Comparison of ENCODE assay signal across 30 cellular contexts in genomic region chr2:34670482-34670881, GRCh38.
"Had no signal": no experiment of that assay in that cellular context is flagged by ENCODE, and none has a peak within 500 bp of the region (broad histone marks: within the 10 kb centered on the region; RNA-seq: fewer than 3 reads in every experiment).

No MANE protein-coding gene starts in this region.

- H3K4me2 ChIP-seq: neural progenitor cell, smooth muscle cell had no signal

- H3K4me1 Mint-ChIP-seq: mesothelial cell of epicardium; naive B cell; stimulated activated naive B cell treated with anti-CD40 and anti-IgM and Interleukin-4, amounts not matched to agents 10 μg/mL and 1 μg/mL and 100 μg/mL, for 72 hours had no signal

- H3K9me3 Mint-ChIP-seq: stimulated activated naive CD8-positive, alpha-beta T cell treated with anti-CD3 and anti-CD28 coated beads, Interleukin-15, Interleukin-2, amounts not matched to agents 100 ng/mL and 50 ng/mL, for 24 hours had no signal

- H3K4me1 ChIP-seq: colonic mucosa, gastrocnemius medialis, neural progenitor cell, parathyroid adenoma, right atrium auricular region, tibial nerve, upper lobe of left lung had no signal

- H3K4me3 ChIP-seq: colonic mucosa, gastrocnemius medialis, mucosa of descending colon, neural progenitor cell, right atrium auricular region, smooth muscle cell, thoracic aorta, tibial nerve, upper lobe of left lung had no signal

- H3K4me3 Mint-ChIP-seq: dendritic cell treated with granulocyte-macrophage colony-stimulating factor and Interleukin-4, amounts not matched to agents 40 ng/mL and 50 ng/mL, for 4 days; endodermal cell; mesothelial cell of epicardium; naive B cell; natural killer cell treated with Interleukin-12 subunit alpha and Interleukin-12 subunit beta and Interleukin-15 and Interleukin-18, amount 100 ng/mL, for 72 hours; neural progenitor cell; stimulated activated naive B cell treated with anti-CD40 and anti-IgM and Interleukin-4, amounts not matched to agents 10 μg/mL and 1 μg/mL and 100 μg/mL, for 72 hours; stimulated activated naive CD8-positive, alpha-beta T cell treated with anti-CD3 and anti-CD28 coated beads, Interleukin-15, Interleukin-2, amounts not matched to agents 100 ng/mL and 50 ng/mL, for 24 hours had no signal

- H3K27ac ChIP-seq: colonic mucosa, epithelial cell of prostate, gastrocnemius medialis, neural progenitor cell, parathyroid adenoma, right atrium auricular region, thoracic aorta, tibial nerve, upper lobe of left lung had no signal

- H3K79me2 ChIP-seq: parathyroid adenoma had no signal

- H3K27me3 ChIP-seq: colonic mucosa, gastrocnemius medialis, neural progenitor cell, right atrium auricular region, tibial nerve, upper lobe of left lung had no signal

- H3K9ac ChIP-seq: neural progenitor cell, parathyroid adenoma had no signal

- ATAC-seq: esophagus mucosa; gastrocnemius medialis; left lobe of liver; mucosa of descending colon; natural killer cell treated with Interleukin-12 subunit alpha and Interleukin-12 subunit beta and Interleukin-15 and Interleukin-18, amount 100 ng/mL, for 72 hours; sciatic nerve; stimulated activated naive B cell treated with anti-CD40 and anti-IgM and Interleukin-4, amounts not matched to agents 10 μg/mL and 1 μg/mL and 100 μg/mL, for 72 hours had no signal

- H2AFZ ChIP-seq: neural progenitor cell, parathyroid adenoma had no signal

- H3K27ac Mint-ChIP-seq: dendritic cell treated with granulocyte-macrophage colony-stimulating factor and Interleukin-4, amounts not matched to agents 40 ng/mL and 50 ng/mL, for 4 days; endodermal cell; mesothelial cell of epicardium; naive B cell; natural killer cell treated with Interleukin-12 subunit alpha and Interleukin-12 subunit beta and Interleukin-15 and Interleukin-18, amount 100 ng/mL, for 72 hours; progenitor cell of endocrine pancreas; stimulated activated naive B cell treated with anti-CD40 and anti-IgM and Interleukin-4, amounts not matched to agents 10 μg/mL and 1 μg/mL and 100 μg/mL, for 72 hours; stimulated activated naive CD8-positive, alpha-beta T cell treated with anti-CD3 and anti-CD28 coated beads, Interleukin-15, Interleukin-2, amounts not matched to agents 100 ng/mL and 50 ng/mL, for 24 hours had no signal

- DNase-seq: colonic mucosa; effector CD8-positive, alpha-beta T cell; endodermal cell; foreskin fibroblast; gastrocnemius medialis; head of caudate nucleus; mesenchymal stem cell; mucosa of descending colon; naive B cell; stimulated activated CD4-positive, alpha-beta T cell treated with anti-CD3 and anti-CD28 coated beads, Interleukin-2, amount 100 ng/mL, for 24 hours; stimulated activated CD4-positive, alpha-beta T cell treated with anti-CD3 and anti-CD28 coated beads, Interleukin-4, amount 100 ng/mL, for 24 hours; stimulated activated naive B cell treated with anti-CD40 and anti-IgM and Interleukin-4, amounts not matched to agents 10 μg/mL and 1 μg/mL and 100 μg/mL, for 72 hours had no signal

- H3K36me3 ChIP-seq: colonic mucosa, gastrocnemius medialis, neural progenitor cell, right atrium auricular region, thoracic aorta, tibial nerve, upper lobe of left lung had no signal

- H3K9me3 ChIP-seq: colonic mucosa, gastrocnemius medialis, mucosa of descending colon, right atrium auricular region, thoracic aorta, upper lobe of left lung had no signal

- H3K36me3 Mint-ChIP-seq: mesothelial cell of epicardium; naive B cell; neural progenitor cell; stimulated activated naive B cell treated with anti-CD40 and anti-IgM and Interleukin-4, amounts not matched to agents 10 μg/mL and 1 μg/mL and 100 μg/mL, for 72 hours had no signal

- FAIRE-seq: keratinocyte, urothelium cell line had no signal

- H3K27me3 Mint-ChIP-seq: dendritic cell treated with granulocyte-macrophage colony-stimulating factor and Interleukin-4, amounts not matched to agents 40 ng/mL and 50 ng/mL, for 4 days; naive B cell; natural killer cell treated with Interleukin-12 subunit alpha and Interleukin-12 subunit beta and Interleukin-15 and Interleukin-18, amount 100 ng/mL, for 72 hours; progenitor cell of endocrine pancreas; stimulated activated naive B cell treated with anti-CD40 and anti-IgM and Interleukin-4, amounts not matched to agents 10 μg/mL and 1 μg/mL and 100 μg/mL, for 72 hours; stimulated activated naive CD8-positive, alpha-beta T cell treated with anti-CD3 and anti-CD28 coated beads, Interleukin-15, Interleukin-2, amounts not matched to agents 100 ng/mL and 50 ng/mL, for 24 hours had no signal
